ENCODE assay signal across 19 cellular contexts in the genomic region with DNA sequence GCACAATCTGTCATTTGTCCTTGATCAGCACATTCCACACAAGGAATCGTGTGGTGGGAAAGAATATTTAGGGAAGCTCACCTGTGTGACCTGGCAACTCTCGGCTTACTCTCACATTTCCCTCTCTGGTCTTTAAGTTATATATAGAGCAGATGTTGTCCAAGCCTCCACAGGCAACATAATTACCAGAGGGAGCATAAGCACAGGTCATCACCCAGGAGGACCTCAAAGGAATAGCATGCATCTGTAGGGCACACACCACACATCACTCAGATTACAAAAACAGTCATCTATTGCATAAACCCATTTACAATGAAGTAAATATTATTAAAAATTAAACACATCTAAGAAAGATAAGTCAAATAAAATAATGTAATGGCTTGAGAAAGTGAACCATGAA. TPM values are rescaled to one million over a fixed set of nuclear protein-coding genes. Genes with fewer than 3 reads are reported as not detected.
DNase-seq lines count a peak whose midpoint lies in the region; ATAC-seq, FAIRE-seq and TF ChIP-seq lines count a peak whose summit lies in the region.
"Had no signal": no experiment of that assay in that cellular context is flagged by ENCODE, and none has a peak within 500 bp of the region (broad histone marks: within the 10 kb centered on the region; RNA-seq: fewer than 3 reads in every experiment).

No MANE protein-coding gene starts in this region.

- CTCF ChIA-PET in K562 (lab: Yijun Ruan, JAX; ENCODE audit: low intra/inter-chr PET ratio), result no interaction called here

- H3K9me3 ChIP-seq in K562 (replicated peaks; ENCODE audit: control insufficient read depth, insufficient read depth, low read depth, low read length), result no peaks in the 10 kb centered on the region
- H3K9me3 ChIP-seq: BLaER1 had no signal

- H3K4me3 ChIP-seq in K562, result no peak overlapping the region
- H3K4me3 ChIP-seq: BLaER1, GM23338 had no signal

- H3K4me2 ChIP-seq in K562 (ENCODE audit: insufficient read depth, low read length), result no peak overlapping the region
- H3K4me2 ChIP-seq: BLaER1, GM23338 had no signal

- no peak for FAIRE-seq in K562 (lab: Jason Lieb, UNC)

- H3K9me1 ChIP-seq in K562 (ENCODE audit: control insufficient read depth, insufficient read depth, low read length), result no peaks in the 10 kb centered on the region

- H3K27ac ChIP-seq in K562 (ENCODE audit: extremely low read depth, low read depth, low read length), result no peak overlapping the region
- H3K27ac ChIP-seq: BLaER1, HL-60 had no signal

- H3K36me3 ChIP-seq in K562 (ENCODE audit: control insufficient read depth, insufficient read depth, low read length), result peaks cover 36% of the 10 kb centered on the region

- H3K36me3 Mint-ChIP-seq in nephron progenitor cell (ENCODE audit: low read depth), result peaks cover 46% of the 10 kb centered on the region
- H3K36me3 Mint-ChIP-seq: CD4-positive, alpha-beta memory T cell had no signal

- DNase-seq in Right ventricle myocardium superior, result no peak
- DNase-seq in cardiac septum (ENCODE audit: low spot score), result no peak
- DNase-seq in LHCN-M2 (ENCODE audit: low read depth), result peak; percentile 11
- no peak for DNase-seq in K562 (ENCODE audit: extremely low read depth in 1 of 4, low spot score in 3 of 4)
- no peak for DNase-seq in nephron progenitor cell
- DNase-seq in GDM1 (lab: John Stamatoyannopoulos, UW), result no peak
- DNase-seq in activated gamma-delta T cell (lab: John Stamatoyannopoulos, UW), result no peak
- DNase-seq: 8988T; CD4-positive, alpha-beta memory T cell; DMS153; DMS79; GF-D8; H7; HFFc6 had no signal

- ATAC-seq in Right ventricle myocardium superior (ENCODE audit: poor library complexity), result peak; percentile 57
- ATAC-seq in K562, result 0 out of 3 replicates have a peak, but pooled peaks have one; percentile 27
- ATAC-seq: GM23338, HCT116 had no signal

- no peaks in the 10 kb centered on the region for H3K79me2 ChIP-seq in K562 (ENCODE audit: control insufficient read depth, insufficient read depth, low read length)

- no peaks in the 10 kb centered on the region for H3K9me3 Mint-ChIP-seq in nephron progenitor cell
- H3K9me3 Mint-ChIP-seq: CD4-positive, alpha-beta memory T cell; GM23338; HFFc6 had no signal

- TF ChIP-seq RAD21 in K562 (CRISPR knock-in tag; conservative IDR thresholded peaks at IDR 0.05 in 1 of 2, IDR thresholded peaks at IDR 0.05 in 1 of 2), result no peak

- H3K27ac Mint-ChIP-seq in nephron progenitor cell, result peak overlapping the region; percentile 61
- H3K27ac Mint-ChIP-seq: CD4-positive, alpha-beta memory T cell; GM23338; HFFc6 had no signal

- no peaks in the 10 kb centered on the region for H3K27me3 ChIP-seq in K562 (ENCODE audit: control insufficient read depth in 2 of 2, insufficient read depth in 2 of 2, low read length in 2 of 2)
- H3K27me3 ChIP-seq: BLaER1 had no signal

- intact Hi-C loops in Right ventricle myocardium superior (cut with DNase I) (no loop called here), cardiac septum (cut with DNase I) (no loop called here), K562 (cut with micrococcal nuclease) (no loop called here)

- POLR2A ChIA-PET in K562 (lab: Yijun Ruan, JAX), result interaction anchor here (0.6 to 0.7 kb wide), 2 partner anchors 139 to 149 kb away, joined by 3 read pairs; no protein-coding TSS in a partner anchor

- H2AFZ ChIP-seq in K562 (ENCODE audit: low read depth, low read length), result no peak overlapping the region
- H2AFZ ChIP-seq: GM23338 had no signal

- H3K4me1 Mint-ChIP-seq in nephron progenitor cell, result peaks cover 18% of the 10 kb centered on the region
- H3K4me1 Mint-ChIP-seq: CD14-positive monocyte; CD4-positive, alpha-beta memory T cell had no signal

- H3K4me1 ChIP-seq in K562 (replicated peaks in 1 of 2; ENCODE audit: control insufficient read depth in 2 of 2, insufficient read depth in 2 of 2, low read length in 2 of 2), result no peaks in the 10 kb centered on the region
- H3K4me1 ChIP-seq: BLaER1 had no signal

- no peak for TF ChIP-seq CTCF in K562 (IDR thresholded peaks at IDR 0.05 in 2 of 3, conservative IDR thresholded peaks at IDR 0.05 in 1 of 3; ENCODE audit: insufficient read depth in 2 of 3, low read depth in 1 of 3, low read length in 3 of 3)
- no peak for TF ChIP-seq CTCF in nephron progenitor cell (IDR thresholded peaks at IDR 0.05)

- WGBS in K562 (ENCODE audit: insufficient coverage, low coverage, missing lambda C conversion rate), result 77% methylated on average over 2 of the region's 2 CpGs

- H3K4me3 Mint-ChIP-seq in nephron progenitor cell, result no peak overlapping the region
- H3K4me3 Mint-ChIP-seq: CD14-positive monocyte; CD4-positive, alpha-beta memory T cell; GM23338; HFFc6 had no signal

- BruUV-seq in K562 (replicated peaks; lab: Mats Ljungman, UMichigan), result no TSS peak

- H3K9ac ChIP-seq in K562 (ENCODE audit: insufficient read depth in 1 of 2, low read depth in 2 of 2, low read length in 2 of 2), result no peak overlapping the region
- H3K9ac ChIP-seq: BLaER1 had no signal

- no peaks in the 10 kb centered on the region for H4K20me1 ChIP-seq in K562 (replicated peaks; ENCODE audit: control insufficient read depth, insufficient read depth, low read length)
- H4K20me1 ChIP-seq: BLaER1 had no signal

- no peak for TF ChIP-seq EP300 in K562 (IDR thresholded peaks at IDR 0.05; ENCODE audit: low read length)

- no peak for TF ChIP-seq POLR2A in K562 (conservative IDR thresholded peaks at IDR 0.05)

- in situ Hi-C loops in K562 (cut with MboI), result no loop called here

- no peaks in the 10 kb centered on the region for H3K27me3 Mint-ChIP-seq in nephron progenitor cell (ENCODE audit: low read depth, poor library complexity)

TF ChIP-seq in K562, 482 proteins besides CTCF, POLR2A, EP300 and RAD21:
- TF ChIP-seq NELFE (IDR thresholded peaks at IDR 0.05; ENCODE audit: insufficient read depth, insufficient read length), result no peak

RNA-seq across cellular contexts. Expression of a gene that starts 36.5 kb away (rescaled TPM):
- total RNA-seq in Right ventricle myocardium superior (13.6 TPM), cardiac septum (14.7 TPM), LHCN-M2 (2014; rRNA removed) (42.7 and 46.2 TPM in 2 replicates), K562 (2014; rRNA removed) (18.3 and 20.0 TPM in 2 replicates), K562 (2014; rRNA removed; fragmentation: Illumina TruSeq; extraction: Trizol) (34.7 and 38.4 TPM in 2 replicates), K562 (2015; rRNA removed; fragmentation: Illumina TruSeq; extraction: Trizol) (24.8 and 26.2 TPM in 2 replicates), K562 (2021) (27.9 and 28.8 TPM in 2 replicates)
- polyA plus RNA-seq in LHCN-M2 (2012), result 14.1 TPM
- 10.7 and 22.4 TPM in 2 replicates for total RNA-seq in K562 (2011; cell fraction: chromatin; rRNA removed; ENCODE audit: low replicate concordance)
- total RNA-seq in K562 (2011; cell fraction: nucleolus; rRNA removed), result 4.8 and 8.7 TPM in 2 replicates
- total RNA-seq in K562 (2011; cell fraction: nucleoplasm; rRNA removed), result 16.1 and 23.0 TPM in 2 replicates
- polyA plus RNA-seq in K562 (2011; rRNA removed) (30.6 and 36.7 TPM in 2 replicates), K562 (2014; fragmentation: Illumina TruSeq; extraction: Trizol) (19.1 and 21.4 TPM in 2 replicates), K562 (2014; fragmentation: Nextera tagmentation; extraction: Ambion mirVana) (1 to 10 TPM; 6.8 to 7.2 TPM), K562 (2014; rRNA removed) (11.7 and 16.9 TPM in 2 replicates)
- 8.2 and 23.4 TPM in 2 replicates for polyA plus RNA-seq in K562 (2011; cell fraction: cytosol; rRNA removed)
- polyA plus RNA-seq in K562 (2011; cell fraction: nucleus; rRNA removed), result 4.4 and 8.0 TPM in 2 replicates
- 9.1 and 12.8 TPM in 2 replicates for polyA plus RNA-seq in K562 (2012)
- polyA minus RNA-seq in K562 (2011; rRNA and poly(A)+ RNA removed), result 94.2 and 96.0 TPM in 2 replicates
- 26.3 and 32.2 TPM in 2 replicates for polyA minus RNA-seq in K562 (2011; cell fraction: cytosol; rRNA and poly(A)+ RNA removed)
- 6.1 and 12.0 TPM in 2 replicates for polyA minus RNA-seq in K562 (2011; cell fraction: nucleus; rRNA and poly(A)+ RNA removed)
